Comparison of ENCODE assay signal across 19 cellular contexts in genomic region chr12:92535961-92536360, GRCh38.
"Had no signal": no experiment of that assay in that cellular context is flagged by ENCODE, and none has a peak within 500 bp of the region (broad histone marks: within the 10 kb centered on the region; RNA-seq: fewer than 3 reads in every experiment).

No MANE protein-coding gene starts in this region.

- H3K27me3 ChIP-seq: body of pancreas, dorsolateral prefrontal cortex, right atrium auricular region, suprapubic skin had no signal

- DNase-seq: activated CD8-positive, alpha-beta memory T cell treated with anti-CD3 and anti-CD28 coated beads for 24 hours; activated CD8-positive, alpha-beta memory T cell treated with anti-CD3 and anti-CD28 coated beads, Interleukin-2, amount 50 U/mL, for 48 hours; activated gamma-delta T cell; activated T-cell treated with anti-CD3 and anti-CD28 coated beads, Interleukin-2, amount 50 U/mL, for 48 hours; body of pancreas; caudate nucleus; dorsolateral prefrontal cortex; foreskin fibroblast; left cardiac atrium; stimulated activated naive CD8-positive, alpha-beta T cell treated with anti-CD3 and anti-CD28 coated beads, Interleukin-15, amount 100 ng/mL, for 72 hours; T-helper 1 cell; T-helper 9 cell had no signal

- H3K27me3 Mint-ChIP-seq: activated naive CD8-positive, alpha-beta T cell; stimulated activated naive CD8-positive, alpha-beta T cell treated with anti-CD3 and anti-CD28 coated beads, Interleukin-15, amount 100 ng/mL, for 72 hours; type B pancreatic cell had no signal

- H3K36me3 Mint-ChIP-seq: activated naive CD8-positive, alpha-beta T cell; type B pancreatic cell had no signal

- H3K27ac Mint-ChIP-seq: activated naive CD8-positive, alpha-beta T cell; type B pancreatic cell had no signal

- H3K36me3 ChIP-seq: prostate gland, right atrium auricular region, suprapubic skin had no signal

- H3K4me3 ChIP-seq: body of pancreas, dorsolateral prefrontal cortex, prostate gland, right atrium auricular region, suprapubic skin had no signal

- H3K27ac ChIP-seq: body of pancreas, dorsolateral prefrontal cortex, epithelial cell of prostate, prostate gland, right atrium auricular region, suprapubic skin had no signal

- H3K9me3 Mint-ChIP-seq: type B pancreatic cell had no signal

- ATAC-seq: activated CD4-positive, CD25-positive, alpha-beta regulatory T cell treated with anti-CD3 and anti-CD28 coated beads, Interleukin-2, amount 50 U/mL, for 24 hours; body of pancreas; left cardiac atrium; stimulated activated naive CD8-positive, alpha-beta T cell treated with anti-CD3 and anti-CD28 coated beads, Interleukin-15, amount 100 ng/mL, for 72 hours had no signal

- H3K4me1 ChIP-seq: prostate gland had no signal

- H3K9me3 ChIP-seq: body of pancreas, prostate gland, right atrium auricular region, suprapubic skin had no signal

- H3K4me3 Mint-ChIP-seq: activated naive CD8-positive, alpha-beta T cell; stimulated activated naive CD8-positive, alpha-beta T cell treated with anti-CD3 and anti-CD28 coated beads, Interleukin-15, amount 100 ng/mL, for 72 hours; type B pancreatic cell had no signal
